Comparison of ENCODE assay signal across 19 cellular contexts in the genomic region with DNA sequence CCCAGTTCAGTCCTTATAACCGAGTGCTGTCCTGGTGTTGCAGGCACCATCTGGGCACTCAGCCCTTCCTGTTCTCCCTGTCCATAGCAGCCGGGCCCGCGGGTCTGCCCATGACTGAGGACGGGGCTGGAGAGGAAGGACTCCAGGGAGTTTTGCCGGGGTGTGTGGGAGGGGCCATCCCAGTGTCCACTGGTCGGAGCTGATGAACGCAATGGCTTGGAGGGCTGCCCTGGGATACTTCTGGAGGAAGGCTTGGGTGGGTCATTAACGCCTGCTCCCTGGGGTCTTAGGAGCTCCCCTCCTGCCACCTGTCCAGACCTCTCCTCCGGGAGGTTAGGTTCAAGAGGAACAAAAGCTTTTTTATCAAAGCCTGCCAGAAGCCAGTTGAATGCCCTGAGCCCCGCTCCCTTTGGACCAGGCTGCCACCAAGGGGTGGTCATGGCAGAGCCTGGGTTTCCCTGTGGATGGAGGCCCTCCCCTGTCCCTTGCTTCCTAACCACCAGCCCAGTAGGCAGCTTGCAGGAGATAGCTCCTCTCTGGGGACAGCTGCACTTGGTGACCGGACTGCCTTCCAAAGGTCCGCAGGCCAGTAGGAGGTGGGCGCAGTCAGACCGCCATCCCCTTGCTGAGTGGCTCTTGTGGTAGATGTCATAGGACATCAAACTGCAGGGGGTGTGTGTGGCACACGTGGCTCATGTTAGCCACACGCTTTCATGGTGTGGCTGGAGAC.
A peak's percentile ranks its signal among the peaks of the same experiment; 100 is the strongest.
DNase-seq lines count a peak whose midpoint lies in the region; ATAC-seq and TF ChIP-seq lines count a peak whose summit lies in the region.
"Had no signal": no experiment of that assay in that cellular context is flagged by ENCODE, and none has a peak within 500 bp of the region (broad histone marks: within the 10 kb centered on the region; RNA-seq: fewer than 3 reads in every experiment).

No MANE protein-coding gene starts in this region.

- H3K14ac ChIP-seq in mesenchymal stem cell (ENCODE audit: low read length in 2 of 2) = no peak overlapping the region

- ATAC-seq in right cardiac atrium = no peak

- peaks cover 12% of the 10 kb centered on the region for H3K27me3 Mint-ChIP-seq in Calu3 (ENCODE audit: unreplicated experiment)
- H3K27me3 Mint-ChIP-seq: activated CD4-positive, alpha-beta memory T cell treated with anti-CD3 and anti-CD28 coated beads, Interleukin-2, amount 10 ng/mL, durations not matched to agents 7 days and 5 days had no signal

- H3K9me3 ChIP-seq in WERI-Rb-1 (ENCODE audit: severe bottlenecking) = no peaks in the 10 kb centered on the region
- no peaks in the 10 kb centered on the region for H3K9me3 ChIP-seq in right cardiac atrium (ENCODE audit: control insufficient read depth, low read length)
- no peaks in the 10 kb centered on the region; the same call in 1 of the 2 replicates for H3K9me3 ChIP-seq in BE2C
- no peaks in the 10 kb centered on the region for H3K9me3 ChIP-seq in mesenchymal stem cell (ENCODE audit: control insufficient read depth, low read length)
- H3K9me3 ChIP-seq: ascending aorta, vagina had no signal

- no peak overlapping the region for H3K4me3 Mint-ChIP-seq in Calu3 (ENCODE audit: low read depth, unreplicated experiment)
- H3K4me3 Mint-ChIP-seq: activated CD4-positive, alpha-beta memory T cell treated with anti-CD3 and anti-CD28 coated beads, Interleukin-2, amount 10 ng/mL, durations not matched to agents 7 days and 5 days had no signal

- H3K36me3 ChIP-seq in WERI-Rb-1 (no peaks in the 10 kb centered on the region), BE2C (no peaks in the 10 kb centered on the region), mesenchymal stem cell (ENCODE audit: control insufficient read depth in 1 of 2, insufficient read depth in 2 of 2, low read depth in 1 of 2, low read length in 2 of 2) (peaks cover 0 to 3% of the 10 kb centered on the region in 2 experiments)
- H3K36me3 ChIP-seq: ascending aorta had no signal

- no peak overlapping the region for H2BK15ac ChIP-seq in mesenchymal stem cell (ENCODE audit: low read depth, poor library complexity, severe bottlenecking)

- no peak overlapping the region for H2BK5ac ChIP-seq in mesenchymal stem cell (ENCODE audit: low read depth, low read length, poor library complexity, severe bottlenecking)

- no peak overlapping the region for H3K9ac ChIP-seq in mesenchymal stem cell (ENCODE audit: low read length)

- no peak overlapping the region for H3K18ac ChIP-seq in mesenchymal stem cell (ENCODE audit: low read depth in 1 of 2, low read length in 2 of 2)

- H3K27me3 ChIP-seq in WERI-Rb-1 (ENCODE audit: insufficient read depth, low read depth, severe bottlenecking) (no peaks in the 10 kb centered on the region), right cardiac atrium (ENCODE audit: control insufficient read depth, insufficient read depth) (no peaks in the 10 kb centered on the region), BE2C (no peaks in the 10 kb centered on the region), mesenchymal stem cell (ENCODE audit: control insufficient read depth in 1 of 2, insufficient read depth in 1 of 2, low read length in 2 of 2) (peaks cover 24 to 40% of the 10 kb centered on the region in 2 experiments)
- H3K27me3 ChIP-seq: ascending aorta, vagina had no signal

- H2AFZ ChIP-seq in mesenchymal stem cell (ENCODE audit: low read depth, low read length) = no peak overlapping the region

- no peak overlapping the region for H3K27ac Mint-ChIP-seq in Calu3 (ENCODE audit: unreplicated experiment)
- H3K27ac Mint-ChIP-seq: activated CD4-positive, alpha-beta memory T cell treated with anti-CD3 and anti-CD28 coated beads, Interleukin-2, amount 10 ng/mL, durations not matched to agents 7 days and 5 days; activated T-helper 2 cell treated with anti-CD3 and anti-CD28 coated beads, Interferon-gamma antibody, Interleukin-2, Interleukin-4, amounts not matched to agents 10 μg/mL and 5 μg/mL and 100 μg/mL, durations not matched to agents 14 hours and 24 hours and 36 hours had no signal

- no peak overlapping the region for H3K4me2 ChIP-seq in mesenchymal stem cell (ENCODE audit: low read length, poor library complexity, severe bottlenecking)

- no peak overlapping the region for H3K27ac ChIP-seq in WERI-Rb-1
- H3K27ac ChIP-seq in right cardiac atrium (ENCODE audit: low read length) = no peak overlapping the region
- H3K27ac ChIP-seq in mesenchymal stem cell (ENCODE audit: low read length, poor library complexity, severe bottlenecking) = no peak overlapping the region
- H3K27ac ChIP-seq: ascending aorta, vagina had no signal

- DNase-seq in Calu3 = peak; percentile 0
- DNase-seq in WERI-Rb-1 = peak; percentile 2
- peak in 2 of 3 donors; percentile 28 to 48 for DNase-seq in right cardiac atrium
- DNase-seq in posterior vena cava (ENCODE audit: low spot score) = peak; percentile 68
- DNase-seq in BE2C = no peak
- DNase-seq in mesenchymal stem cell = no peak
- no peak for DNase-seq in NCI-H1092 treated with DMSO at 0.1 percent for 48 hours (lab: John Stamatoyannopoulos, UW)
- DNase-seq: activated CD4-positive, alpha-beta memory T cell treated with anti-CD3 and anti-CD28 coated beads, Interleukin-2, amount 10 ng/mL, durations not matched to agents 7 days and 5 days; COR-L47; GOT3; hypothalamus; midbrain; NCI-H1417 treated with DMSO at 0.1 percent for 48 hours; NCI-H345; NK-92 treated with Interleukin-12 subunit alpha and Interleukin-12 subunit beta, amount 100 ng/mL, for 24 hours; stimulated activated CD4-positive, alpha-beta T cell treated with anti-CD3 and anti-CD28 coated beads, Interleukin-4, amount 100 ng/mL, for 1 hour had no signal

- peaks cover 23% of the 10 kb centered on the region for H3K4me1 Mint-ChIP-seq in Calu3 (ENCODE audit: low read depth, unreplicated experiment)
- H3K4me1 Mint-ChIP-seq: activated CD4-positive, alpha-beta memory T cell treated with anti-CD3 and anti-CD28 coated beads, Interleukin-2, amount 10 ng/mL, durations not matched to agents 7 days and 5 days had no signal

- H3K79me1 ChIP-seq in mesenchymal stem cell (replicated peaks; ENCODE audit: low read length, poor library complexity, severe bottlenecking) = no peaks in the 10 kb centered on the region

- H3K4me1 ChIP-seq in right cardiac atrium (ENCODE audit: control insufficient read depth, insufficient read depth, low read length) = peaks cover 4% of the 10 kb centered on the region
- no peaks in the 10 kb centered on the region for H3K4me1 ChIP-seq in BE2C
- H3K4me1 ChIP-seq in mesenchymal stem cell (ENCODE audit: control insufficient read depth, insufficient read depth, low read depth, low read length) = no peaks in the 10 kb centered on the region
- H3K4me1 ChIP-seq: ascending aorta, vagina had no signal

- H2BK120ac ChIP-seq in mesenchymal stem cell (ENCODE audit: low read depth, low read length) = no peak overlapping the region

- intact Hi-C loops in Calu3 (cut with micrococcal nuclease; ENCODE audit: unreplicated experiment) = loop anchor here (10.0 kb wide), 1 partner anchor 131 kb away; no protein-coding TSS in a partner anchor
- intact Hi-C loops in right cardiac atrium (cut with DNase I) = no loop called here
- intact Hi-C loops in posterior vena cava (cut with DNase I) = no loop called here

- no peaks in the 10 kb centered on the region for H3K9me3 Mint-ChIP-seq in Calu3 (ENCODE audit: low read depth, unreplicated experiment)

- no peak overlapping the region for H3K4ac ChIP-seq in mesenchymal stem cell (ENCODE audit: low read depth in 1 of 2, low read length in 2 of 2)

- TF ChIP-seq CTCF in Calu3 (IDR thresholded peaks at IDR 0.05; ENCODE audit: unreplicated experiment) (no peak), WERI-Rb-1 (IDR thresholded peaks at IDR 0.05; ENCODE audit: low read depth, low read length) (no peak), BE2C (IDR thresholded peaks at IDR 0.05; ENCODE audit: low read depth, low read length) (no peak)

- no peaks in the 10 kb centered on the region for H3K36me3 Mint-ChIP-seq in Calu3 (ENCODE audit: insufficient read depth, unreplicated experiment)

- H3K23ac ChIP-seq in mesenchymal stem cell (ENCODE audit: low read length in 2 of 2) = no peak overlapping the region

- no peak overlapping the region for H4K91ac ChIP-seq in mesenchymal stem cell (ENCODE audit: low read length)

- whole genome bisulfite sequencing in right cardiac atrium = 87% methylated on average over 17 of the region's 17 CpGs
- WGBS in mesenchymal stem cell = 91% methylated on average over 17 of the region's 17 CpGs

- H3K4me3 ChIP-seq in WERI-Rb-1 (ENCODE audit: low read depth, low read length) (no peak overlapping the region), right cardiac atrium (ENCODE audit: low read length) (no peak overlapping the region), BE2C (ENCODE audit: low read depth, low read length) (no peak overlapping the region), mesenchymal stem cell (ENCODE audit: insufficient read depth in 1 of 2, low read depth in 1 of 2, low read length in 2 of 2) (no peak overlapping the region)
- H3K4me3 ChIP-seq: ascending aorta, vagina had no signal

- no peak overlapping the region for H2BK12ac ChIP-seq in mesenchymal stem cell (ENCODE audit: low read length in 2 of 2)

- H4K8ac ChIP-seq in mesenchymal stem cell (ENCODE audit: low read length) = no peak overlapping the region

- CTCF ChIA-PET in Calu3 (lab: Charles Lee) = no interaction called here

- H2AK5ac ChIP-seq in mesenchymal stem cell (ENCODE audit: low read length, severe bottlenecking) = no peak overlapping the region

- no TSS peak for BruUV-seq in Calu3 (replicated peaks; lab: Mats Ljungman, UMichigan)

Comparison
In these comparisons a context has a peak if more than half of its experiments do, and no peak if none do; other contexts are left out.
1. DNase-seq: peak in Calu3 (single experiment), WERI-Rb-1 (single experiment), right cardiac atrium (2 of 3) and posterior vena cava (single experiment); none in BE2C (single experiment), mesenchymal stem cell (single experiment) and NCI-H1092 treated with DMSO at 0.1 percent for 48 hours (single experiment).